ENCODE assay signal across 8 cellular contexts in genomic region chr5:40435696-40436095, GRCh38.
DNase-seq lines count a peak whose midpoint lies in the region; ATAC-seq, FAIRE-seq and TF ChIP-seq lines count a peak whose summit lies in the region.
"Not testable (repeated sequence)": the region's sequence is repeated elsewhere in the genome, so short reads cannot be mapped to it uniquely, and the experiment has no call there.

No MANE protein-coding gene starts in this region.

- H3K27ac ChIP-seq in BLaER1 treated with 17β-estradiol and CSF1 and Interleukin-3, amounts not matched to agents 10 nM and 100 nM, result peak overlapping the region in 4 of 11 experiments; percentile 65 to 77 (median 69); a peak in 5 of 22 replicates
- H3K27ac ChIP-seq in thymus (ENCODE audit: low read depth), result peak overlapping the region; percentile 70

- H3K4me2 ChIP-seq in BLaER1 treated with 17β-estradiol and CSF1 and Interleukin-3, amounts not matched to agents 10 nM and 100 nM, result peak overlapping the region in 6 of 11 experiments; percentile 30 to 79 (median 61); a peak in 14 of 22 replicates

- H3K36me3 Mint-ChIP-seq in T-helper 17 cell (ENCODE audit: low read depth); activated naive CD8-positive, alpha-beta T cell treated with anti-CD3 and anti-CD28 coated beads, Interleukin-2, amount 50 U/mL, for 24 hours (ENCODE audit: low read depth); natural killer cell: not testable (repeated sequence)
- H3K36me3 Mint-ChIP-seq in activated CD8-positive, alpha-beta T cell treated with anti-CD3 and anti-CD28 coated beads for 36 hours (ENCODE audit: low read depth), result peaks cover 17% of the 10 kb centered on the region
- H3K36me3 Mint-ChIP-seq in activated T-helper 2 cell treated with anti-CD3 and anti-CD28 coated beads, Interferon-gamma antibody, Interleukin-2, Interleukin-4, amounts not matched to agents 10 μg/mL and 5 μg/mL and 100 μg/mL, durations not matched to agents 14 hours and 24 hours and 36 hours (ENCODE audit: low read depth), result peaks cover 16% of the 10 kb centered on the region

- not testable (repeated sequence) for H3K27me3 ChIP-seq in BLaER1 treated with 17β-estradiol and CSF1 and Interleukin-3, amounts not matched to agents 10 nM and 100 nM; thymus (ENCODE audit: control insufficient read depth, insufficient read depth)

- intact Hi-C loops in activated CD8-positive, alpha-beta T cell treated with anti-CD3 and anti-CD28 coated beads for 36 hours (cut with micrococcal nuclease), result loop anchor here (2.0 to 10.0 kb wide), 5 partner anchors 25 to 242 kb away; partner anchors contain the start of gene PTGER4
- intact Hi-C loops in activated T-helper 2 cell treated with anti-CD3 and anti-CD28 coated beads, Interferon-gamma antibody, Interleukin-2, Interleukin-4, amounts not matched to agents 10 μg/mL and 5 μg/mL and 100 μg/mL, durations not matched to agents 14 hours and 24 hours and 36 hours (cut with micrococcal nuclease), result loop anchor here (2.0 kb wide), 2 partner anchors 103 to 143 kb away; no protein-coding TSS in a partner anchor
- intact Hi-C loops in natural killer cell (cut with micrococcal nuclease), result loop anchor here (2.0 to 5.0 kb wide), 5 partner anchors 33 to 243 kb away; partner anchors contain the start of gene PTGER4

- H3K4me1 ChIP-seq in BLaER1 treated with 17β-estradiol and CSF1 and Interleukin-3, amounts not matched to agents 10 nM and 100 nM, result peaks cover 12 to 28% (median 20%) of the 10 kb centered on the region in 10 experiments
- H3K4me1 ChIP-seq in thymus (ENCODE audit: control insufficient read depth, insufficient read depth, low read length), result not testable (repeated sequence)

- DNase-seq in GM19239 (ENCODE audit: insufficient read length, low spot score); T-helper 17 cell; activated CD8-positive, alpha-beta T cell treated with anti-CD3 and anti-CD28 coated beads for 36 hours; activated T-helper 2 cell treated with anti-CD3 and anti-CD28 coated beads, Interferon-gamma antibody, Interleukin-2, Interleukin-4, amounts not matched to agents 10 μg/mL and 5 μg/mL and 100 μg/mL, durations not matched to agents 14 hours and 24 hours and 36 hours (ENCODE audit: low spot score); activated naive CD8-positive, alpha-beta T cell treated with anti-CD3 and anti-CD28 coated beads, Interleukin-2, amount 50 U/mL, for 24 hours; natural killer cell: not testable (repeated sequence)

- H3K4me1 Mint-ChIP-seq in T-helper 17 cell, result peaks cover 24% of the 10 kb centered on the region
- peaks cover 71% of the 10 kb centered on the region for H3K4me1 Mint-ChIP-seq in activated CD8-positive, alpha-beta T cell treated with anti-CD3 and anti-CD28 coated beads for 36 hours (ENCODE audit: low read depth)
- peaks cover 67% of the 10 kb centered on the region for H3K4me1 Mint-ChIP-seq in activated T-helper 2 cell treated with anti-CD3 and anti-CD28 coated beads, Interferon-gamma antibody, Interleukin-2, Interleukin-4, amounts not matched to agents 10 μg/mL and 5 μg/mL and 100 μg/mL, durations not matched to agents 14 hours and 24 hours and 36 hours (ENCODE audit: low read depth)
- peaks cover 73% of the 10 kb centered on the region for H3K4me1 Mint-ChIP-seq in activated naive CD8-positive, alpha-beta T cell treated with anti-CD3 and anti-CD28 coated beads, Interleukin-2, amount 50 U/mL, for 24 hours
- peaks cover 64 to 67% of the 10 kb centered on the region in 2 donors for H3K4me1 Mint-ChIP-seq in natural killer cell

- H3K4me3 ChIP-seq in BLaER1 treated with 17β-estradiol and CSF1 and Interleukin-3, amounts not matched to agents 10 nM and 100 nM; thymus (ENCODE audit: low read length): not testable (repeated sequence)

- FAIRE-seq in GM19239 (lab: Jason Lieb, UNC), result peak; percentile 37

- H4K20me1 ChIP-seq in BLaER1 treated with 17β-estradiol and CSF1 and Interleukin-3, amounts not matched to agents 10 nM and 100 nM, result not testable (repeated sequence)

- CTCF ChIA-PET in activated CD8-positive, alpha-beta T cell treated with anti-CD3 and anti-CD28 coated beads for 36 hours (lab: Charles Lee), result interaction anchor here (1.1 to 2.6 kb wide), 4 partner anchors 51 to 246 kb away, joined by 3 to 6 read pairs (median 4); no protein-coding TSS in a partner anchor

- peaks cover 5 to 27% (median 20%) of the 10 kb centered on the region in 11 experiments; a peak in 17 of 22 replicates for H3K9me3 ChIP-seq in BLaER1 treated with 17β-estradiol and CSF1 and Interleukin-3, amounts not matched to agents 10 nM and 100 nM (replicated peaks in 1 of 11)
- H3K9me3 ChIP-seq in T-helper 17 cell (ENCODE audit: control insufficient read depth, low read length, poor library complexity, severe bottlenecking); thymus (ENCODE audit: control insufficient read depth): not testable (repeated sequence)

- not testable (repeated sequence) for TF ChIP-seq CTCF in activated CD8-positive, alpha-beta T cell treated with anti-CD3 and anti-CD28 coated beads for 36 hours (IDR thresholded peaks at IDR 0.05); natural killer cell (IDR thresholded peaks at IDR 0.05)

- H3K27ac Mint-ChIP-seq in T-helper 17 cell (peak overlapping the region; percentile 98), natural killer cell (peak overlapping the region; percentile 90 to 95)
- H3K27ac Mint-ChIP-seq in activated CD8-positive, alpha-beta T cell treated with anti-CD3 and anti-CD28 coated beads for 36 hours, result peak overlapping the region; percentile 86
- peak overlapping the region; percentile 65 for H3K27ac Mint-ChIP-seq in activated T-helper 2 cell treated with anti-CD3 and anti-CD28 coated beads, Interferon-gamma antibody, Interleukin-2, Interleukin-4, amounts not matched to agents 10 μg/mL and 5 μg/mL and 100 μg/mL, durations not matched to agents 14 hours and 24 hours and 36 hours
- peak overlapping the region; percentile 89 for H3K27ac Mint-ChIP-seq in activated naive CD8-positive, alpha-beta T cell treated with anti-CD3 and anti-CD28 coated beads, Interleukin-2, amount 50 U/mL, for 24 hours

- not testable (repeated sequence) for ATAC-seq in T-helper 17 cell; activated CD8-positive, alpha-beta T cell treated with anti-CD3 and anti-CD28 coated beads for 36 hours; activated naive CD8-positive, alpha-beta T cell treated with anti-CD3 and anti-CD28 coated beads, Interleukin-2, amount 50 U/mL, for 24 hours
- ATAC-seq in natural killer cell, result peak in 1 of 3 donors; percentile 5

- H3K9me3 Mint-ChIP-seq in activated CD8-positive, alpha-beta T cell treated with anti-CD3 and anti-CD28 coated beads for 36 hours; activated naive CD8-positive, alpha-beta T cell treated with anti-CD3 and anti-CD28 coated beads, Interleukin-2, amount 50 U/mL, for 24 hours; natural killer cell: not testable (repeated sequence)
- peaks cover 12% of the 10 kb centered on the region for H3K9me3 Mint-ChIP-seq in activated T-helper 2 cell treated with anti-CD3 and anti-CD28 coated beads, Interferon-gamma antibody, Interleukin-2, Interleukin-4, amounts not matched to agents 10 μg/mL and 5 μg/mL and 100 μg/mL, durations not matched to agents 14 hours and 24 hours and 36 hours

- WGBS in thymus, result 51% methylated on average over 3 of the region's 3 CpGs

- not testable (repeated sequence) for H3K27me3 Mint-ChIP-seq in T-helper 17 cell; activated CD8-positive, alpha-beta T cell treated with anti-CD3 and anti-CD28 coated beads for 36 hours; activated T-helper 2 cell treated with anti-CD3 and anti-CD28 coated beads, Interferon-gamma antibody, Interleukin-2, Interleukin-4, amounts not matched to agents 10 μg/mL and 5 μg/mL and 100 μg/mL, durations not matched to agents 14 hours and 24 hours and 36 hours (ENCODE audit: low read depth); activated naive CD8-positive, alpha-beta T cell treated with anti-CD3 and anti-CD28 coated beads, Interleukin-2, amount 50 U/mL, for 24 hours; natural killer cell (ENCODE audit: low read depth in 2 of 2)

- not testable (repeated sequence) for H3K36me3 ChIP-seq in BLaER1 treated with 17β-estradiol and CSF1 and Interleukin-3, amounts not matched to agents 10 nM and 100 nM; thymus (ENCODE audit: control insufficient read depth, insufficient read depth)

- H3K4me3 Mint-ChIP-seq in T-helper 17 cell (peak overlapping the region; percentile 5), natural killer cell (peak overlapping the region; percentile 83)
- H3K4me3 Mint-ChIP-seq in activated CD8-positive, alpha-beta T cell treated with anti-CD3 and anti-CD28 coated beads for 36 hours, result peak overlapping the region; percentile 67
- peak overlapping the region; percentile 3 for H3K4me3 Mint-ChIP-seq in activated T-helper 2 cell treated with anti-CD3 and anti-CD28 coated beads, Interferon-gamma antibody, Interleukin-2, Interleukin-4, amounts not matched to agents 10 μg/mL and 5 μg/mL and 100 μg/mL, durations not matched to agents 14 hours and 24 hours and 36 hours (ENCODE audit: low read depth)
- peak overlapping the region; percentile 70 for H3K4me3 Mint-ChIP-seq in activated naive CD8-positive, alpha-beta T cell treated with anti-CD3 and anti-CD28 coated beads, Interleukin-2, amount 50 U/mL, for 24 hours

- H3K9ac ChIP-seq in BLaER1 treated with 17β-estradiol and CSF1 and Interleukin-3, amounts not matched to agents 10 nM and 100 nM, result not testable (repeated sequence)

- POLR2A ChIA-PET in activated CD8-positive, alpha-beta T cell treated with anti-CD3 and anti-CD28 coated beads for 36 hours (lab: Charles Lee), result interaction anchor here (0.7 to 2.7 kb wide), 5 partner anchors 25 to 246 kb away, joined by 3 to 12 read pairs (median 5); no protein-coding TSS in a partner anchor

Comparison
In these comparisons a context has a peak if more than half of its experiments do, and no peak if none do; other contexts are left out.
1. H3K4me3 Mint-ChIP-seq: peak in every context shown above with its lines; median percentile 83 in natural killer cell; 70 in activated naive CD8-positive, alpha-beta T cell treated with anti-CD3 and anti-CD28 coated beads, Interleukin-2, amount 50 U/mL, for 24 hours; 67 in activated CD8-positive, alpha-beta T cell treated with anti-CD3 and anti-CD28 coated beads for 36 hours; 5 in T-helper 17 cell; 3 in activated T-helper 2 cell treated with anti-CD3 and anti-CD28 coated beads, Interferon-gamma antibody, Interleukin-2, Interleukin-4, amounts not matched to agents 10 μg/mL and 5 μg/mL and 100 μg/mL, durations not matched to agents 14 hours and 24 hours and 36 hours.